Comparison of ENCODE assay signal across 22 cellular contexts in genomic region chr5:133381571-133382365, GRCh38.
DNase-seq lines count a peak whose midpoint lies in the region; ATAC-seq and TF ChIP-seq lines count a peak whose summit lies in the region.
"Had no signal": no experiment of that assay in that cellular context is flagged by ENCODE, and none has a peak within 500 bp of the region (broad histone marks: within the 10 kb centered on the region; RNA-seq: fewer than 3 reads in every experiment).

No MANE protein-coding gene starts in this region.

- no peak for TF ChIP-seq CTCF in coronary artery (IDR thresholded peaks at IDR 0.05)
- no peak for TF ChIP-seq CTCF in testis (IDR thresholded peaks at IDR 0.05)

- peak; percentile 35 for DNase-seq in activated CD8-positive, alpha-beta memory T cell treated with anti-CD3 and anti-CD28 coated beads for 24 hours
- no peak for DNase-seq in activated CD8-positive, alpha-beta memory T cell treated with anti-CD3 and anti-CD28 coated beads, Interleukin-2, amount 50 U/mL, for 4 hours
- DNase-seq in coronary artery (ENCODE audit: low spot score): peak; percentile 53
- peak; percentile 49 for DNase-seq in mesenteric fat pad (ENCODE audit: low spot score)
- peak; percentile 8 for DNase-seq in testis
- DNase-seq in GOT3 (lab: John Stamatoyannopoulos, UW): no peak
- DNase-seq: ACHN, COR-L47, DMS 273 treated with DMSO at 0.1 percent for 48 hours, DMS79 treated with DMSO at 0.1 percent for 48 hours, MM.1S, NCI-H1048, NCI-H1417 treated with DMSO at 0.1 percent for 48 hours, NCI-H187, NCI-H526, Right ventricle myocardium superior had no signal

- ATAC-seq in HG03571 (IDR thresholded peaks at IDR 0.05; ENCODE audit: unreplicated experiment) (no peak), GM19455 (IDR thresholded peaks at IDR 0.05; ENCODE audit: unreplicated experiment) (no peak)
- ATAC-seq: GM23338, K562 had no signal

- H3K36me3 ChIP-seq in testis (ENCODE audit: low read depth, missing control alignments): no peaks in the 10 kb centered on the region
- H3K36me3 ChIP-seq: BLaER1 had no signal

- WGBS in testis, 2 donors: 82 to 87% methylated on average over 14 of the region's 14 CpGs

- no peak for TF ChIP-seq POLR2A in testis (IDR thresholded peaks at IDR 0.05)

- H3K4me3 ChIP-seq in coronary artery (no peak overlapping the region), testis (no peak overlapping the region)
- H3K4me3 ChIP-seq: BLaER1, GM23338, K562 had no signal

- intact Hi-C loops in testis (cut with DNase I; ENCODE audit: low total_unique reads): no loop called here

- H3K27me3 ChIP-seq in testis: no peaks in the 10 kb centered on the region
- H3K27me3 ChIP-seq: BLaER1 had no signal

- H3K27ac ChIP-seq in coronary artery (no peak overlapping the region), testis (no peak overlapping the region)
- H3K27ac ChIP-seq: 22Rv1, BLaER1 had no signal

- H3K4me1 ChIP-seq in testis: no peaks in the 10 kb centered on the region
- H3K4me1 ChIP-seq: BLaER1 had no signal

- no peaks in the 10 kb centered on the region for H3K9me3 ChIP-seq in testis

Comparison
In these comparisons a context has a peak if more than half of its experiments do, and no peak if none do; other contexts are left out.
1. DNase-seq: peak in activated CD8-positive, alpha-beta memory T cell treated with anti-CD3 and anti-CD28 coated beads for 24 hours (single experiment), coronary artery (single experiment), mesenteric fat pad (single experiment) and testis (single experiment); none in activated CD8-positive, alpha-beta memory T cell treated with anti-CD3 and anti-CD28 coated beads, Interleukin-2, amount 50 U/mL, for 4 hours (single experiment) and GOT3 (single experiment).